1 cellular context compared by ENCODE assay signal in genomic region chrX:7119927-7120577, GRCh38.
TF ChIP-seq lines count a peak whose summit lies in the region.

No MANE protein-coding gene starts in this region.

TF ChIP-seq in GM12878, 131 proteins besides CTCF, POLR2A, EP300 and RAD21 (continued from another document):
- TF ChIP-seq BCLAF1 (IDR thresholded peaks at IDR 0.05) (no peak), YY1 (IDR thresholded peaks at IDR 0.05; ENCODE audit: low read depth, low read length) (no peak), ZBTB11 (CRISPR knock-in tag; IDR thresholded peaks at IDR 0.05) (no peak), MYC (IDR thresholded peaks at IDR 0.05; ENCODE audit: insufficient read depth, insufficient read length, insufficient replicate concordance, low read length, severe bottlenecking) (no peak), MAX (IDR thresholded peaks at IDR 0.05; ENCODE audit: low read depth, low read length) (no peak), SREBF2 (IDR thresholded peaks at IDR 0.05; ENCODE audit: low read length) (no peak), ZZZ3 (IDR thresholded peaks at IDR 0.05; ENCODE audit: control insufficient read depth, insufficient read length, low read depth) (no peak), E2F4 (IDR thresholded peaks at IDR 0.05; ENCODE audit: low read depth, low read length) (no peak), CEBPZ (IDR thresholded peaks at IDR 0.05; ENCODE audit: low read depth, low read length) (no peak), ETV6 (conservative IDR thresholded peaks at IDR 0.05 in 1 of 2, IDR thresholded peaks at IDR 0.05 in 1 of 2; ENCODE audit: borderline replicate concordance in 1 of 2, low read depth in 1 of 2) (no peak), ZNF687 (IDR thresholded peaks at IDR 0.05) (no peak), POLR2AphosphoS5 (IDR thresholded peaks at IDR 0.05; ENCODE audit: low read length) (no peak), POU2F2 (IDR thresholded peaks at IDR 0.05; ENCODE audit: borderline replicate concordance, low read depth, low read length) (no peak), SPI1 (IDR thresholded peaks at IDR 0.05; ENCODE audit: borderline replicate concordance, insufficient read depth, low read depth, low read length) (no peak), PKNOX1 (IDR thresholded peaks at IDR 0.05) (no peak), CHD1 (IDR thresholded peaks at IDR 0.05; ENCODE audit: low read depth, low read length) (no peak)
TF ChIP-seq in GM12878: peak in this region for 0.
